ENCODE assay signal across 25 cellular contexts in the genomic region with DNA sequence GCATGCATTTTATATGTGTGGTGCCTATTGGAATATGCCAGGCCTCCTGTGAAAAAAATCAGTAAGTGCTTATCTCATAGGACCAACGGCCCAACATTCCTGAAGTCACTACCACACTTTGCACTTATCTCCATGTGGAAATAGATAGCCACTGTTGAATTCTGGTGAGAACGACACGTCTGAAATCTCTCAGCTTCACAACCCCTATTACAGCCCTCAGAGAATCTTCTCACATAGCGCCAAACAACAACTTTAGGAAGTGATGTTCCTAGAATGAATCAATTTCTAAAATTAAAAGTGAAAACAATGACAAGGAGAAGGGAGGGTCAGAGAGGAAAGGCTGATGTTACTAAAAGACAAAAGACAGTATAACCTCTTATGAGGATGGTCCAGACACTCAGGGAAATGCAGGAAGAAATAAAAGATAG.
DNase-seq lines count a peak whose midpoint lies in the region; ATAC-seq, FAIRE-seq and TF ChIP-seq lines count a peak whose summit lies in the region.
"Had no signal": no experiment of that assay in that cellular context is flagged by ENCODE, and none has a peak within 500 bp of the region (broad histone marks: within the 10 kb centered on the region; RNA-seq: fewer than 3 reads in every experiment).

No MANE protein-coding gene starts in this region.

- no peaks in the 10 kb centered on the region; the same call in 1 of the 2 replicates for H3K23me2 ChIP-seq in H1 (ENCODE audit: low read depth, low read length)

- H3K4me2 ChIP-seq in H1 (ENCODE audit: insufficient read depth in 1 of 2, low read depth in 2 of 2, low read length in 2 of 2): no peak overlapping the region

- POLR2A ChIA-PET in H1 (lab: Charles Lee; ENCODE audit: partially characterized antibody): no interaction called here

- H3K23ac ChIP-seq in H1 (ENCODE audit: insufficient read length): no peak overlapping the region

- H3K9ac ChIP-seq in H1 (replicated peaks in 1 of 4; ENCODE audit: extremely low read depth in 1 of 4, low read depth in 3 of 4, low read length in 3 of 4): no peak overlapping the region

- no peak for TF ChIP-seq CTCF in H1 (IDR thresholded peaks at IDR 0.05; ENCODE audit: control extremely low read depth in 1 of 3, insufficient read depth in 1 of 3, low read depth in 1 of 3, low read length in 3 of 3)

- peak overlapping the region; percentile 56 for H3K27ac Mint-ChIP-seq in stimulated activated memory B cell treated with anti-CD40 and anti-IgM and Interleukin-4, amounts not matched to agents 10 μg/mL and 1 μg/mL and 100 μg/mL, for 72 hours
- H3K27ac Mint-ChIP-seq: CD8-positive, alpha-beta memory T cell had no signal

- H3K36me3 Mint-ChIP-seq in stimulated activated memory B cell treated with anti-CD40 and anti-IgM and Interleukin-4, amounts not matched to agents 10 μg/mL and 1 μg/mL and 100 μg/mL, for 72 hours: no peaks in the 10 kb centered on the region
- H3K36me3 Mint-ChIP-seq: CD8-positive, alpha-beta memory T cell had no signal

- TF ChIP-seq EP300 in H1 (IDR thresholded peaks at IDR 0.05; ENCODE audit: borderline replicate concordance in 1 of 2, low read depth in 2 of 2, low read length in 2 of 2): no peak

- no peak overlapping the region for H4K91ac ChIP-seq in H1 (replicated peaks; ENCODE audit: insufficient read length, low read length)

- H3K4me3 ChIP-seq in H1 (ENCODE audit: extremely low read depth in 1 of 4, insufficient read depth in 2 of 4, low read depth in 3 of 4, low read length in 4 of 4): no peak overlapping the region
- H3K4me3 ChIP-seq: HAP-1 had no signal

- H2BK15ac ChIP-seq in H1 (ENCODE audit: low read length): no peak overlapping the region

- CTCF ChIA-PET in H1 (lab: Charles Lee; ENCODE audit: partially characterized antibody): interaction anchor here (2.2 kb wide), 1 partner anchor 8 kb away, joined by 7 read pairs; no protein-coding TSS in a partner anchor

- FAIRE-seq in H1 (lab: Jason Lieb, UNC): no peak
- FAIRE-seq: HepG2, RCC 7860 had no signal

- H3K9me3 ChIP-seq in H1 (ENCODE audit: insufficient read depth in 2 of 2, low read depth in 1 of 2, low read length in 1 of 2): no peaks in the 10 kb centered on the region
- H3K9me3 ChIP-seq: HAP-1 had no signal

- no peaks in the 10 kb centered on the region for H3K27me3 ChIP-seq in H1 (replicated peaks in 1 of 4; ENCODE audit: control insufficient read depth in 3 of 4, extremely low read depth in 1 of 4, insufficient read depth in 3 of 4, low read length in 3 of 4)

- H3K4ac ChIP-seq in H1 (replicated peaks; ENCODE audit: insufficient read length, low read depth, low read length): no peak overlapping the region

- no peak overlapping the region for H2BK5ac ChIP-seq in H1 (ENCODE audit: low read depth, low read length)

- no peaks in the 10 kb centered on the region for H4K20me1 ChIP-seq in H1 (replicated peaks in 1 of 2; ENCODE audit: control insufficient read depth in 1 of 2, insufficient read depth in 2 of 2, low read length in 2 of 2)

- TF ChIP-seq RAD21 in H1 (IDR thresholded peaks at IDR 0.05 in 1 of 2, conservative IDR thresholded peaks at IDR 0.05 in 1 of 2; ENCODE audit: low read depth in 2 of 2, low read length in 2 of 2): no peak

- H2BK12ac ChIP-seq in H1 (ENCODE audit: low read depth, low read length): no peak overlapping the region

- H3K79me2 ChIP-seq in H1 (ENCODE audit: control insufficient read depth in 1 of 2, insufficient read depth in 2 of 2, low read length in 2 of 2): no peaks in the 10 kb centered on the region; a peak in 1 of 4 replicates

- no peak for DNase-seq in Right ventricle myocardium superior
- no peak for DNase-seq in Right ventricle myocardium inferior (ENCODE audit: missing footprints)
- DNase-seq in NCI-H226: peak; percentile 32
- DNase-seq in H1 (ENCODE audit: low read depth in 1 of 2, low spot score in 2 of 2): no peak
- no peak for DNase-seq in NCI-H345 (lab: John Stamatoyannopoulos, UW)
- no peak for DNase-seq in AML-193 (lab: John Stamatoyannopoulos, UW)
- no peak for DNase-seq in iPS-NIHi7 (ENCODE audit: extremely low spot score)
- DNase-seq: 8988T; C1 segment of cervical spinal cord; Calu3; CD8-positive, alpha-beta memory T cell; DMS153; KBM-7; NCI-H1092 treated with DMSO at 0.1 percent for 48 hours; NCI-H146; NCI-H2029; NCI-H524 treated with DMSO at 0.1 percent for 48 hours; NCI-H82; OCI-M1; SW 1271 had no signal

- no peak overlapping the region for H3K27ac ChIP-seq in H1 (ENCODE audit: low read depth, low read length)
- H3K27ac ChIP-seq: HL-60 had no signal

- H2AK5ac ChIP-seq in H1 (ENCODE audit: low read depth, low read length): no peak overlapping the region

- H3K4me3 Mint-ChIP-seq in stimulated activated memory B cell treated with anti-CD40 and anti-IgM and Interleukin-4, amounts not matched to agents 10 μg/mL and 1 μg/mL and 100 μg/mL, for 72 hours: no peak overlapping the region
- H3K4me3 Mint-ChIP-seq: CD8-positive, alpha-beta memory T cell had no signal

- peaks cover 36% of the 10 kb centered on the region for H3K4me1 Mint-ChIP-seq in stimulated activated memory B cell treated with anti-CD40 and anti-IgM and Interleukin-4, amounts not matched to agents 10 μg/mL and 1 μg/mL and 100 μg/mL, for 72 hours

- H3K9me3 Mint-ChIP-seq in stimulated activated memory B cell treated with anti-CD40 and anti-IgM and Interleukin-4, amounts not matched to agents 10 μg/mL and 1 μg/mL and 100 μg/mL, for 72 hours: peaks cover 2% of the 10 kb centered on the region
- H3K9me3 Mint-ChIP-seq: CD8-positive, alpha-beta memory T cell had no signal

- peak overlapping the region; percentile 18; the same call in 1 of the 2 replicates for H2AFZ ChIP-seq in H1 (ENCODE audit: low read length)

- H3K14ac ChIP-seq in H1 (ENCODE audit: insufficient read length): no peak overlapping the region

- no peak overlapping the region for H3K56ac ChIP-seq in H1 (replicated peaks; ENCODE audit: insufficient read length, low read depth, low read length)

- H4K8ac ChIP-seq in H1 (ENCODE audit: extremely low read depth, insufficient read depth, low read length): no peak overlapping the region

- H3K36me3 ChIP-seq in H1 (ENCODE audit: control insufficient read depth in 2 of 4, insufficient read depth in 4 of 4, low read length in 3 of 4): no peaks in the 10 kb centered on the region
- H3K36me3 ChIP-seq: HAP-1 had no signal

- H3K79me1 ChIP-seq in H1 (ENCODE audit: low read depth, low read length): no peaks in the 10 kb centered on the region

- ATAC-seq in Right ventricle myocardium superior (ENCODE audit: poor library complexity) (peak; percentile 63), Right ventricle myocardium inferior (no peak)
- no peak for ATAC-seq in stimulated activated memory B cell treated with anti-CD40 and anti-IgM and Interleukin-4, amounts not matched to agents 10 μg/mL and 1 μg/mL and 100 μg/mL, for 72 hours
- ATAC-seq: HepG2 had no signal

- H3K18ac ChIP-seq in H1 (ENCODE audit: extremely low read depth, low read length): no peak overlapping the region

- no peaks in the 10 kb centered on the region for H3K27me3 Mint-ChIP-seq in stimulated activated memory B cell treated with anti-CD40 and anti-IgM and Interleukin-4, amounts not matched to agents 10 μg/mL and 1 μg/mL and 100 μg/mL, for 72 hours
- H3K27me3 Mint-ChIP-seq: CD8-positive, alpha-beta memory T cell had no signal

- no peak overlapping the region for H2BK120ac ChIP-seq in H1 (replicated peaks; ENCODE audit: low read depth, low read length)

- WGBS in H1 (ENCODE audit: extremely low coverage in 1 of 2, insufficient coverage in 1 of 2, insufficient read length in 1 of 2, insufficient replicate concordance in 2 of 2, low coverage in 1 of 2, low lambda C conversion rate in 2 of 2, missing lambda C conversion rate in 1 of 2), 2 experiments: 92% methylated on average over 4 of the region's 4 CpGs; no CpG with 5 or more reads in 1 of the 2 experiments

- H2BK20ac ChIP-seq in H1 (ENCODE audit: low read length): no peak overlapping the region

- H3K4me1 ChIP-seq in H1 (replicated peaks in 1 of 4; ENCODE audit: control insufficient read depth in 3 of 4, insufficient read depth in 4 of 4, low read length in 3 of 4): peaks cover 0 to 2% (median 0%) of the 10 kb centered on the region in 4 experiments; a peak in 1 of 7 replicates
- H3K4me1 ChIP-seq: HAP-1 had no signal

- no peak for TF ChIP-seq POLR2A in H1 (IDR thresholded peaks at IDR 0.05; ENCODE audit: control extremely low read depth in 1 of 2, low read depth in 2 of 2, low read length in 2 of 2)

- intact Hi-C loops in Right ventricle myocardium superior (cut with DNase I) (no loop called here), Right ventricle myocardium inferior (cut with DNase I) (no loop called here)

- H4K5ac ChIP-seq in H1 (ENCODE audit: insufficient read length, low read depth, low read length): no peak overlapping the region

TF ChIP-seq in H1, 55 proteins besides CTCF, POLR2A, EP300 and RAD21:
- TF ChIP-seq SIN3A (conservative IDR thresholded peaks at IDR 0.05 in 1 of 2, IDR thresholded peaks at IDR 0.05 in 1 of 2; ENCODE audit: low read depth in 1 of 2, low read length in 2 of 2) (no peak), SP1 (IDR thresholded peaks at IDR 0.05; ENCODE audit: low read depth, low read length) (no peak), TAF1 (IDR thresholded peaks at IDR 0.05; ENCODE audit: low read depth, low read length) (no peak), ASH2L (IDR thresholded peaks at IDR 0.05; ENCODE audit: low read length) (no peak), CBX5 (IDR thresholded peaks at IDR 0.05; ENCODE audit: low read depth, low read length) (no peak)
